ENCODE assay signal across 8 cellular contexts in genomic region chr4:90825849-90826248, GRCh38.
"Had no signal": no experiment of that assay in that cellular context is flagged by ENCODE, and none has a peak within 500 bp of the region (broad histone marks: within the 10 kb centered on the region; RNA-seq: fewer than 3 reads in every experiment).

No MANE protein-coding gene starts in this region.

- H3K27ac Mint-ChIP-seq: GM23338, HFFc6, IgD-negative memory B cell had no signal

- H3K9me3 Mint-ChIP-seq: GM23338, H9 had no signal

- H2AFZ ChIP-seq: GM23338 had no signal

- H3K4me2 ChIP-seq: GM23338 had no signal

- H3K27ac ChIP-seq: HL-60 had no signal

- H3K4me1 Mint-ChIP-seq: IgD-negative memory B cell had no signal

- H3K4me3 ChIP-seq: GM23338 had no signal

- H3K27me3 Mint-ChIP-seq: IgD-negative memory B cell had no signal

- DNase-seq: H9, HFFc6, KBM-7 had no signal

- ATAC-seq: GM23338, HCT116, HepG2 had no signal

- H3K4me3 Mint-ChIP-seq: GM23338, H9, HFFc6, IgD-negative memory B cell had no signal

- H3K36me3 Mint-ChIP-seq: IgD-negative memory B cell had no signal
